In the genomic region with DNA sequence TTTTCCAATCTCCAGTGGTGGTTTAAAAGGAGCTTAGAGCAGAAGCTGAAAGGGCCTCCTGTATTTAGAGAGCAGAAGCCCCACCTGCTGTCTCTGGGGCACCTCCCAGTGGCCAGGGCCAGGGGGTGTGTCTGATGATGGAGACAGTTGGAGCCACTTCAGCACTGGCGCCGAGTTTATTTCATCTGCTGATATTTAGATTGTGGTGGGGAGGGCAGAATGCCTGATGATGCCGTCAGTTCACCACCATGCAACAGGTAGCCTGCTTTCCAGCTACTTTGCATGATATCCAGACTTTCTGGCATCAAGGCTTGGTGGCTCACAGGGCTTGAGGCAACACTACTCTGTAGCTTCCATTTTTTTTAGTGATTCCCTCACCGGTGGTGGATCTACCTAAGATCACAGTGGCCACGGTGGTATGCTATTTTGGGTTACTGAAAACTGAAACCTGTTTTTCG, we compare ENCODE assay signal across 8 cellular contexts.
A peak's percentile ranks its signal among the peaks of the same experiment; 100 is the strongest.
DNase-seq lines count a peak whose midpoint lies in the region; ATAC-seq and TF ChIP-seq lines count a peak whose summit lies in the region.

No MANE protein-coding gene starts in this region.

- no peaks in the 10 kb centered on the region for H3K27me3 ChIP-seq in CD4-positive, alpha-beta T cell (ENCODE audit: control insufficient read depth, insufficient read depth, low read length)
- no peaks in the 10 kb centered on the region for H3K27me3 ChIP-seq in mesenchymal stem cell (ENCODE audit: control insufficient read depth in 1 of 2, insufficient read depth in 1 of 2, low read length in 2 of 2)
- no peaks in the 10 kb centered on the region for H3K27me3 ChIP-seq in thyroid gland
- no peaks in the 10 kb centered on the region for H3K27me3 ChIP-seq in suprapubic skin

- intact Hi-C loops in CD4-positive, alpha-beta T cell (cut with DNase I, micrococcal nuclease), result loop anchor here in 1 of 2 experiments (10.0 kb wide), 1 partner anchor 412 kb away; no protein-coding TSS in a partner anchor
- intact Hi-C loops in thyroid gland (cut with DNase I), result no loop called here

- H3K14ac ChIP-seq in mesenchymal stem cell (ENCODE audit: low read length in 2 of 2), result no peak overlapping the region

- no peak overlapping the region for H4K8ac ChIP-seq in mesenchymal stem cell (ENCODE audit: low read length)

- TF ChIP-seq POLR2A in thyroid gland (IDR thresholded peaks at IDR 0.05), result peak in 1 of 2 donors; percentile 40
- no peak for TF ChIP-seq POLR2A in suprapubic skin (IDR thresholded peaks at IDR 0.05)

- H2AK5ac ChIP-seq in mesenchymal stem cell (ENCODE audit: low read length, severe bottlenecking), result no peak overlapping the region

- H3K27ac Mint-ChIP-seq in CD4-positive, alpha-beta T cell, result no peak overlapping the region

- CTCF ChIA-PET in CD4-positive, alpha-beta T cell (lab: Charles Lee), result interaction anchor here (0.8 to 1.9 kb wide), 6 partner anchors 11 to 411 kb away, joined by 3 to 5 read pairs (median 4); a partner anchor contains a TSS

- H3K4me3 ChIP-seq in SK-N-MC (no peak overlapping the region), mesenchymal stem cell (ENCODE audit: insufficient read depth in 1 of 2, low read depth in 1 of 2, low read length in 2 of 2) (peak overlapping the region in 1 of 2 experiments; percentile 59), thyroid gland (replicated peaks in 1 of 3) (no peak overlapping the region), suprapubic skin (no peak overlapping the region)

- no peak for TF ChIP-seq EP300 in suprapubic skin (IDR thresholded peaks at IDR 0.05)

- ATAC-seq in CD4-positive, alpha-beta T cell (ENCODE audit: poor library complexity), result peak; percentile 48
- no peak for ATAC-seq in GM18858 (IDR thresholded peaks at IDR 0.05; ENCODE audit: unreplicated experiment)

- no peaks in the 10 kb centered on the region for H3K27me3 Mint-ChIP-seq in CD4-positive, alpha-beta T cell

- H3K79me1 ChIP-seq in mesenchymal stem cell (replicated peaks; ENCODE audit: low read length, poor library complexity, severe bottlenecking), result no peaks in the 10 kb centered on the region

- H3K27ac ChIP-seq in CD4-positive, alpha-beta T cell (ENCODE audit: low read depth, low read length), result no peak overlapping the region
- H3K27ac ChIP-seq in KOPT-K1 (ENCODE audit: low read depth, low read length, poor library complexity, severe bottlenecking) (peak overlapping the region; percentile 41), SK-N-MC (peak overlapping the region; percentile 47; the same call in 1 of the 2 replicates), mesenchymal stem cell (ENCODE audit: low read length, poor library complexity, severe bottlenecking) (no peak overlapping the region), thyroid gland (peak overlapping the region; percentile 68 to 86 (median 85)), suprapubic skin (no peak overlapping the region)

- no peak overlapping the region for H2AFZ ChIP-seq in mesenchymal stem cell (ENCODE audit: low read depth, low read length)

- peak overlapping the region in 1 of 2 experiments; percentile 47 for H3K18ac ChIP-seq in mesenchymal stem cell (ENCODE audit: low read depth in 1 of 2, low read length in 2 of 2)

- H2BK120ac ChIP-seq in mesenchymal stem cell (ENCODE audit: low read depth, low read length), result no peak overlapping the region

- POLR2A ChIA-PET in CD4-positive, alpha-beta T cell (lab: Charles Lee), result interaction anchor here (0.6 to 1.4 kb wide), 3 partner anchors 262 to 525 kb away, joined by 3 read pairs; no protein-coding TSS in a partner anchor

- no peak overlapping the region for H3K23ac ChIP-seq in mesenchymal stem cell (ENCODE audit: low read length in 2 of 2)

- H3K36me3 ChIP-seq in KOPT-K1 (ENCODE audit: insufficient read depth, low read length) (no peaks in the 10 kb centered on the region), SK-N-MC (ENCODE audit: insufficient read depth, low read length) (no peaks in the 10 kb centered on the region), mesenchymal stem cell (ENCODE audit: control insufficient read depth in 1 of 2, insufficient read depth in 2 of 2, low read depth in 1 of 2, low read length in 2 of 2) (no peaks in the 10 kb centered on the region), thyroid gland (no peaks in the 10 kb centered on the region), suprapubic skin (no peaks in the 10 kb centered on the region)

- H4K91ac ChIP-seq in mesenchymal stem cell (ENCODE audit: low read length), result no peak overlapping the region

- H2BK5ac ChIP-seq in mesenchymal stem cell (ENCODE audit: low read depth, low read length, poor library complexity, severe bottlenecking), result no peak overlapping the region

- no peak overlapping the region for H3K4ac ChIP-seq in mesenchymal stem cell (ENCODE audit: low read depth in 1 of 2, low read length in 2 of 2)

- 69% methylated on average over 5 of the region's 6 CpGs for WGBS in mesenchymal stem cell
- 36 to 44% methylated on average over 6 of the region's 6 CpGs for WGBS in thyroid gland, 2 donors
- WGBS in suprapubic skin, result 43% methylated on average over 6 of the region's 6 CpGs

- H2BK15ac ChIP-seq in mesenchymal stem cell (ENCODE audit: low read depth, poor library complexity, severe bottlenecking), result no peak overlapping the region

- peak overlapping the region in 1 of 2 experiments; percentile 23 for H2BK12ac ChIP-seq in mesenchymal stem cell (ENCODE audit: low read length in 2 of 2)

- no peak overlapping the region for H3K4me2 ChIP-seq in mesenchymal stem cell (ENCODE audit: low read length, poor library complexity, severe bottlenecking)

- peaks cover 5% of the 10 kb centered on the region for H3K4me1 ChIP-seq in mesenchymal stem cell (ENCODE audit: control insufficient read depth, insufficient read depth, low read depth, low read length)
- peaks cover 6 to 33% of the 10 kb centered on the region in 2 donors for H3K4me1 ChIP-seq in thyroid gland
- H3K4me1 ChIP-seq in suprapubic skin, result peaks cover 6% of the 10 kb centered on the region

- peaks cover under 1% of the 10 kb centered on the region for H3K9me3 Mint-ChIP-seq in CD4-positive, alpha-beta T cell

- no peak overlapping the region for H3K9ac ChIP-seq in SK-N-MC (ENCODE audit: insufficient read length)
- H3K9ac ChIP-seq in mesenchymal stem cell (ENCODE audit: low read length), result peak overlapping the region; percentile 81

- H3K36me3 Mint-ChIP-seq in CD4-positive, alpha-beta T cell (ENCODE audit: low read depth), result no peaks in the 10 kb centered on the region

- H3K4me3 Mint-ChIP-seq in CD4-positive, alpha-beta T cell, result no peak overlapping the region

- DNase-seq in CD4-positive, alpha-beta T cell, result peak; percentile 11 to 45 (median 20)
- DNase-seq in SK-N-MC (ENCODE audit: low read depth, low spot score) (no peak), mesenchymal stem cell (peak; percentile 53), thyroid gland (peak; percentile 77 to 81), suprapubic skin (ENCODE audit: low spot score in 2 of 2) (no peak)
- peak; percentile 7 for DNase-seq in effector CD4-positive, alpha-beta T cell

- H3K4me1 Mint-ChIP-seq in CD4-positive, alpha-beta T cell (ENCODE audit: low read depth), result peaks cover 5% of the 10 kb centered on the region

- peak; percentile 25 for TF ChIP-seq CTCF in CD4-positive, alpha-beta T cell (IDR thresholded peaks at IDR 0.05)
- TF ChIP-seq CTCF in thyroid gland (IDR thresholded peaks at IDR 0.05), result peak in 4 of 6 experiments; percentile 12 to 34 (median 26)
- TF ChIP-seq CTCF in suprapubic skin (IDR thresholded peaks at IDR 0.05), result no peak

- no peaks in the 10 kb centered on the region for H3K9me3 ChIP-seq in CD4-positive, alpha-beta T cell (ENCODE audit: control insufficient read depth, low read length)
- peaks cover 5% of the 10 kb centered on the region for H3K9me3 ChIP-seq in KOPT-K1 (ENCODE audit: insufficient read depth, low read length, poor library complexity, severe bottlenecking)
- no peaks in the 10 kb centered on the region for H3K9me3 ChIP-seq in SK-N-MC (ENCODE audit: low read depth, low read length)
- peaks cover 1% of the 10 kb centered on the region for H3K9me3 ChIP-seq in mesenchymal stem cell (ENCODE audit: control insufficient read depth, low read length)
- no peaks in the 10 kb centered on the region for H3K9me3 ChIP-seq in thyroid gland
- no peaks in the 10 kb centered on the region for H3K9me3 ChIP-seq in suprapubic skin

Comparison
In these comparisons a context has a peak if more than half of its experiments do, and no peak if none do; other contexts are left out.
1. DNase-seq: peak in CD4-positive, alpha-beta T cell (10 of 10), effector CD4-positive, alpha-beta T cell (single experiment), mesenchymal stem cell (single experiment) and thyroid gland (2 of 2); none in SK-N-MC (single experiment) and suprapubic skin (0 of 2).
2. H3K27ac ChIP-seq: peak in KOPT-K1 (single experiment), SK-N-MC (single experiment) and thyroid gland (3 of 3); none in CD4-positive, alpha-beta T cell (single experiment), mesenchymal stem cell (single experiment) and suprapubic skin (single experiment).
3. CTCF ChIP-seq: peak in CD4-positive, alpha-beta T cell (single experiment) and thyroid gland (4 of 6); none in suprapubic skin (0 of 2).